Comparison of ENCODE assay signal across 8 cellular contexts in genomic region chr19:43575156-43575950, GRCh38. TPM values are rescaled to one million over a fixed set of nuclear protein-coding genes. Genes with fewer than 3 reads are reported as not detected.
A peak's percentile ranks its signal among the peaks of the same experiment; 100 is the strongest.
DNase-seq lines count a peak whose midpoint lies in the region; ATAC-seq and TF ChIP-seq lines count a peak whose summit lies in the region.

TSS of gene PINLYP (plus strand) at chr19:43575801. CDS start at chr19:43577192, 1,391 bp downstream.
TSS of gene XRCC1 (minus strand) at chr19:43575527. CDS start at chr19:43575458, 69 bp downstream.

- H4K20me1 ChIP-seq in BLaER1 = no peaks in the 10 kb centered on the region

- H3K27ac ChIP-seq in BLaER1 (peak within 1 kb of the TSS; percentile 71), left lung (peak within 1 kb of the TSS; percentile 65 to 82)

- H3K36me3 Mint-ChIP-seq in dendritic cell treated with granulocyte-macrophage colony-stimulating factor and Interleukin-4, amounts not matched to agents 40 ng/mL and 50 ng/mL, for 4 days (ENCODE audit: low read depth) = peaks cover 26% of the 10 kb centered on the region

- TF ChIP-seq CTCF in left lung (IDR thresholded peaks at IDR 0.05) = no peak

- H3K9me3 Mint-ChIP-seq in dendritic cell treated with granulocyte-macrophage colony-stimulating factor and Interleukin-4, amounts not matched to agents 40 ng/mL and 50 ng/mL, for 4 days = no peaks in the 10 kb centered on the region

- ATAC-seq in GM19328 (IDR thresholded peaks at IDR 0.05; ENCODE audit: unreplicated experiment) (peak; percentile 92), HG03520 (IDR thresholded peaks at IDR 0.05; ENCODE audit: unreplicated experiment) (peak; percentile 94), left lung (peak; percentile 98)

- H3K27me3 Mint-ChIP-seq in dendritic cell treated with granulocyte-macrophage colony-stimulating factor and Interleukin-4, amounts not matched to agents 40 ng/mL and 50 ng/mL, for 4 days = no peaks in the 10 kb centered on the region

- H3K36me3 ChIP-seq in BLaER1 (peaks cover 30% of the 10 kb centered on the region), left lung (peaks cover 0 to 6% of the 10 kb centered on the region in 2 donors)

- H3K4me2 ChIP-seq in BLaER1 = peak within 1 kb of the TSS; percentile 89

- H3K4me3 ChIP-seq in BLaER1 = peak within 1 kb of the TSS; percentile 81
- H3K4me3 ChIP-seq in left lung = peak within 1 kb of the TSS; percentile 74 to 86

- peaks cover 54% of the 10 kb centered on the region for H3K4me1 ChIP-seq in BLaER1
- peaks cover 6 to 33% of the 10 kb centered on the region in 2 donors for H3K4me1 ChIP-seq in left lung

- H3K9me3 ChIP-seq in BLaER1 (no peaks in the 10 kb centered on the region), left lung (no peaks in the 10 kb centered on the region)

- peak within 1 kb of the TSS; percentile 94 for H3K4me3 Mint-ChIP-seq in dendritic cell treated with granulocyte-macrophage colony-stimulating factor and Interleukin-4, amounts not matched to agents 40 ng/mL and 50 ng/mL, for 4 days

- DNase-seq in NCI-H69 (lab: John Stamatoyannopoulos, UW) (peak; percentile 100), left lung (peak; percentile 99)
- DNase-seq in activated CD4-positive, alpha-beta T cell treated with anti-CD3 and anti-CD28 coated beads, Interleukin-2, amount 50 U/mL, for 24 hours (ENCODE audit: low read depth in 1 of 2, low spot score in 1 of 2) = peak; percentile 80 to 97
- DNase-seq in stimulated activated CD4-positive, alpha-beta T cell treated with anti-CD3 and anti-CD28 coated beads, Interleukin-2, amount 100 ng/mL, for 48 hours = peak; percentile 91 to 94

- H3K4me1 Mint-ChIP-seq in dendritic cell treated with granulocyte-macrophage colony-stimulating factor and Interleukin-4, amounts not matched to agents 40 ng/mL and 50 ng/mL, for 4 days (ENCODE audit: low read depth) = peaks cover 44% of the 10 kb centered on the region

- H3K27ac Mint-ChIP-seq in dendritic cell treated with granulocyte-macrophage colony-stimulating factor and Interleukin-4, amounts not matched to agents 40 ng/mL and 50 ng/mL, for 4 days = peak within 1 kb of the TSS; percentile 94

- H3K9ac ChIP-seq in BLaER1 = peak within 1 kb of the TSS; percentile 79

- intact Hi-C loops in dendritic cell treated with granulocyte-macrophage colony-stimulating factor and Interleukin-4, amounts not matched to agents 40 ng/mL and 50 ng/mL, for 4 days (cut with micrococcal nuclease) = loop anchor here (1.0 kb wide), 1 partner anchor 21 kb away; the partner anchor contains the start of genes IRGQ and ZNF576
- intact Hi-C loops in left lung (cut with DNase I) = no loop called here

- H3K27me3 ChIP-seq in BLaER1 (no peaks in the 10 kb centered on the region), left lung (no peaks in the 10 kb centered on the region)

RNA-seq across cellular contexts. Expression of gene PINLYP, which starts in this region (rescaled TPM):
- 1 to 10 TPM; 6.2 to 7.1 TPM for total RNA-seq in left lung

RNA-seq across cellular contexts. Expression of gene XRCC1, which starts in this region (rescaled TPM):
- total RNA-seq in left lung = 10 to 100 TPM; 25.2 to 30.6 TPM

Comparison
In these comparisons a context has a peak if more than half of its experiments do, and no peak if none do; other contexts are left out.
1. Peak in every context shown above with its lines: DNase-seq, ATAC-seq, H3K4me3 ChIP-seq and H3K27ac ChIP-seq.